In genomic region chr16:74984670-74985411, GRCh38 we compare ENCODE assay signal across 8 cellular contexts. TPM values are rescaled to one million over a fixed set of nuclear protein-coding genes. Genes with fewer than 3 reads are reported as not detected.
DNase-seq lines count a peak whose midpoint lies in the region; ATAC-seq and TF ChIP-seq lines count a peak whose summit lies in the region.

Gene WDR59 (minus strand): TSS chr16:74985123. CDS start chr16:74985017, 106 bp downstream.

- peaks cover 16% of the 10 kb centered on the region for H3K4me1 Mint-ChIP-seq in activated CD4-positive, alpha-beta T cell treated with anti-CD3 and anti-CD28 coated beads, Interleukin-2, amount 10 ng/mL, durations not matched to agents 24 days and 14 days

- no peaks in the 10 kb centered on the region for H3K27me3 ChIP-seq in BJ (ENCODE audit: control insufficient read depth, insufficient read depth, low read length)

- H3K36me3 Mint-ChIP-seq in activated CD4-positive, alpha-beta T cell treated with anti-CD3 and anti-CD28 coated beads, Interleukin-2, amount 10 ng/mL, durations not matched to agents 24 days and 14 days (ENCODE audit: low read depth) = peaks cover 7% of the 10 kb centered on the region

- peak; percentile 99 for ATAC-seq in GM19324 (IDR thresholded peaks at IDR 0.05; ENCODE audit: low FRiP score, unreplicated experiment)
- peak; percentile 98 for ATAC-seq in HG03469 (IDR thresholded peaks at IDR 0.05; ENCODE audit: unreplicated experiment)
- ATAC-seq in left colon = peak; percentile 99

- CTCF ChIA-PET in BJ (lab: Yijun Ruan, JAX) = interaction anchor here (0.9 to 4.5 kb wide), 4 partner anchors 10 to 137 kb away, joined by 3 to 23 read pairs (median 12); partner anchors contain the start of gene ZNRF1

- H3K9me3 Mint-ChIP-seq in activated CD4-positive, alpha-beta T cell treated with anti-CD3 and anti-CD28 coated beads, Interleukin-2, amount 10 ng/mL, durations not matched to agents 24 days and 14 days = no peaks in the 10 kb centered on the region

- no peaks in the 10 kb centered on the region for H3K36me3 ChIP-seq in BJ (ENCODE audit: control insufficient read depth, insufficient read depth, low read length)

- peak within 1 kb of the TSS; percentile 95 for H3K27ac Mint-ChIP-seq in activated CD4-positive, alpha-beta T cell treated with anti-CD3 and anti-CD28 coated beads, Interleukin-2, amount 10 ng/mL, durations not matched to agents 24 days and 14 days

- intact Hi-C loops in activated CD4-positive, alpha-beta T cell treated with anti-CD3 and anti-CD28 coated beads, Interleukin-2, amount 10 ng/mL, durations not matched to agents 24 days and 14 days (cut with micrococcal nuclease) = loop anchor here (1.0 to 10.0 kb wide), 6 partner anchors 13 to 662 kb away; partner anchors contain the start of genes ADAT1, CFDP1, KARS1 and MLKL
- intact Hi-C loops in left colon (cut with DNase I, micrococcal nuclease) = no loop called here

- H3K27me3 Mint-ChIP-seq in activated CD4-positive, alpha-beta T cell treated with anti-CD3 and anti-CD28 coated beads, Interleukin-2, amount 10 ng/mL, durations not matched to agents 24 days and 14 days = no peaks in the 10 kb centered on the region

- DNase-seq in BJ (ENCODE audit: low read depth) (peak; percentile 95), NCI-H526 treated with DMSO at 0.1 percent for 48 hours (lab: John Stamatoyannopoulos, UW) (peak; percentile 94), coronary artery (ENCODE audit: low spot score) (peak; percentile 99), left colon (peak; percentile 100)
- DNase-seq in activated CD4-positive, alpha-beta T cell treated with anti-CD3 and anti-CD28 coated beads, Interleukin-2, amount 10 ng/mL, durations not matched to agents 24 days and 14 days = peak; percentile 100
- DNase-seq in stimulated activated CD4-positive, alpha-beta T cell treated with anti-CD3 and anti-CD28 coated beads, Interleukin-1b, Interleukin-23, amount 100 ng/mL, for 48 hours = peak; percentile 99

- POLR2A ChIA-PET in BJ (lab: Charles Lee) = interaction anchor here (0.5 to 0.7 kb wide), 3 partner anchors 31 to 532 kb away, joined by 5 to 16 read pairs (median 5); no protein-coding TSS in a partner anchor

- H3K4me3 Mint-ChIP-seq in activated CD4-positive, alpha-beta T cell treated with anti-CD3 and anti-CD28 coated beads, Interleukin-2, amount 10 ng/mL, durations not matched to agents 24 days and 14 days = peak within 1 kb of the TSS; percentile 94

- TF ChIP-seq CTCF in BJ (IDR thresholded peaks at IDR 0.05; ENCODE audit: insufficient read depth, low read depth, low read length) (no peak), coronary artery (IDR thresholded peaks at IDR 0.05) (no peak)

- H3K4me3 ChIP-seq in BJ (ENCODE audit: low read depth, low read length) = peak within 1 kb of the TSS; percentile 94
- peak within 1 kb of the TSS; percentile 94 for H3K4me3 ChIP-seq in coronary artery

- peak within 1 kb of the TSS; percentile 42 to 88 for H3K27ac ChIP-seq in coronary artery

RNA-seq across cellular contexts. Expression of gene WDR59, which starts in this region (rescaled TPM):
- polyA plus RNA-seq in BJ (2011; rRNA removed) = 36.7 and 47.5 TPM in 2 replicates
- 35.2 and 63.9 TPM in 2 replicates for polyA minus RNA-seq in BJ (2011; rRNA and poly(A)+ RNA removed)
- total RNA-seq in activated CD4-positive, alpha-beta T cell treated with anti-CD3 and anti-CD28 coated beads, Interleukin-2, amount 10 ng/mL, durations not matched to agents 24 days and 14 days = 80.6 and 91.5 TPM in 2 replicates
- total RNA-seq in left colon = 10 to 100 TPM; 50.9 to 58.1 TPM

Comparison
In these comparisons a context has a peak if more than half of its experiments do, and no peak if none do; other contexts are left out.
1. Peak in every context shown above with its lines: DNase-seq, ATAC-seq, H3K4me3 ChIP-seq and H3K27ac ChIP-seq.